In genomic region chr12:6524648-6525047, GRCh38 we compare ENCODE assay signal across 23 cellular contexts.
"Had no signal": no experiment of that assay in that cellular context is flagged by ENCODE, and none has a peak within 500 bp of the region (broad histone marks: within the 10 kb centered on the region; RNA-seq: fewer than 3 reads in every experiment).

No MANE protein-coding gene starts in this region.

- H3K27ac Mint-ChIP-seq: natural killer cell, neural progenitor cell had no signal

- H3K4me3 Mint-ChIP-seq: mesothelial cell of epicardium, naive B cell, natural killer cell, nephron progenitor cell, neural progenitor cell had no signal

- DNase-seq: islet precursor cell; left ventricle myocardium inferior; mesendoderm; naive B cell; natural killer cell; nephron progenitor cell; occipital lobe; ovary; retina; right cardiac atrium; stimulated activated CD4-positive, alpha-beta T cell treated with anti-CD3 and anti-CD28 coated beads, Interleukin-12 subunit alpha, Interleukin-12 subunit beta, amount 100 ng/mL, for 4 hours; stimulated activated CD4-positive, alpha-beta T cell treated with anti-CD3 and anti-CD28 coated beads, Interleukin-15, amount 100 ng/mL, for 24 hours; stimulated activated CD4-positive, alpha-beta T cell treated with anti-CD3 and anti-CD28 coated beads, Interleukin-2, amount 100 ng/mL, for 24 hours; stimulated activated CD4-positive, alpha-beta T cell treated with anti-CD3 and anti-CD28 coated beads, Interleukin-4, amount 100 ng/mL, for 1 hour; stimulated activated naive CD4-positive, alpha-beta T cell; stomach; testis; thyroid gland; transverse colon; upper lobe of right lung had no signal

- H3K9me3 Mint-ChIP-seq: mesothelial cell of epicardium, naive B cell, natural killer cell, nephron progenitor cell, neural progenitor cell had no signal

- H3K27me3 Mint-ChIP-seq: naive B cell had no signal

- ATAC-seq: natural killer cell, right cardiac atrium, sciatic nerve, upper lobe of right lung had no signal

- H3K4me1 Mint-ChIP-seq: naive B cell, nephron progenitor cell had no signal
